34 cellular contexts compared by ENCODE assay signal in the genomic region with DNA sequence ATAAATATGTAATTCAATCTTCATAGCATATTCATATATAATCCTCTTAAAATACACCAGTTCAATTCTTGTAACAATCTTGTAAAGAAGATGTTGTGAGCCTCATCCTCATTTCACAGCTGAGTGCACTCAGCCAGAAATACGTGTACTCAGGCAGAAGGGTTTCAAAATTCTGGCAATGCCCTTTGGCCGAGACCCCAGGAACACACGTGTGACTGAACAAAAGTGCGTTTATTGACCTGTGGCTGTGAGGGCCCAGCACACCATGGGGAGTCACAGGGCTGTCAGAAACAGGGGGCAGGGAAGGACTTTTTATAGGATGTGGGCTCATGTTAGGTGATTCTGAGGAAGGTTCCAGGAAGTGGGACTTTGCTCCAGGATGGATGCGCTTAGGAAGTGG. TPM values are rescaled to one million over a fixed set of nuclear protein-coding genes. Genes with fewer than 3 reads are reported as not detected.
A peak's percentile ranks its signal among the peaks of the same experiment; 100 is the strongest.
DNase-seq lines count a peak whose midpoint lies in the region; ATAC-seq lines count a peak whose summit lies in the region.
"Had no signal": no experiment of that assay in that cellular context is flagged by ENCODE, and none has a peak within 500 bp of the region (broad histone marks: within the 10 kb centered on the region; RNA-seq: fewer than 3 reads in every experiment).

No MANE protein-coding gene starts in this region.

- H3K4me3 Mint-ChIP-seq in activated CD4-positive, alpha-beta T cell treated with anti-CD3 and anti-CD28 coated beads for 36 hours: no peak overlapping the region
- H3K4me3 Mint-ChIP-seq: activated CD8-positive, alpha-beta memory T cell treated with anti-CD3 and anti-CD28 coated beads, Interleukin-2, amount 10 ng/mL, durations not matched to agents 7 days and 5 days; activated T-helper 1 cell treated with anti-CD3 and anti-CD28 coated beads, Interleukin-12 subunit alpha, Interleukin-12 subunit beta, Interleukin-2, Interleukin-4 antibody, amounts not matched to agents 30 ng/mL and 10 ng/mL and 1 ng/mL, durations not matched to agents 14 hours and 24 hours and 36 hours; endodermal cell; stimulated activated naive CD8-positive, alpha-beta T cell treated with anti-CD3 and anti-CD28 coated beads, Interleukin-15, Interleukin-2, amounts not matched to agents 100 ng/mL and 50 ng/mL, for 24 hours had no signal

- H3K27ac ChIP-seq in right cardiac atrium (ENCODE audit: low read length): peak overlapping the region; percentile 26
- peak overlapping the region; percentile 14 for H3K27ac ChIP-seq in effector memory CD4-positive, alpha-beta T cell (ENCODE audit: insufficient read depth, low read length, poor library complexity, severe bottlenecking)
- H3K27ac ChIP-seq: cardiac muscle cell, colonic mucosa, esophagus muscularis mucosa, right lobe of liver, testis had no signal

- no peaks in the 10 kb centered on the region for H3K27me3 Mint-ChIP-seq in activated CD4-positive, alpha-beta T cell treated with anti-CD3 and anti-CD28 coated beads for 36 hours
- H3K27me3 Mint-ChIP-seq: activated CD8-positive, alpha-beta memory T cell treated with anti-CD3 and anti-CD28 coated beads, Interleukin-2, amount 10 ng/mL, durations not matched to agents 7 days and 5 days; stimulated activated naive CD8-positive, alpha-beta T cell treated with anti-CD3 and anti-CD28 coated beads, Interleukin-15, Interleukin-2, amounts not matched to agents 100 ng/mL and 50 ng/mL, for 24 hours had no signal

- POLR2A ChIA-PET in activated CD4-positive, alpha-beta T cell treated with anti-CD3 and anti-CD28 coated beads for 36 hours (lab: Charles Lee): no interaction called here

- CTCF ChIA-PET in activated CD4-positive, alpha-beta T cell treated with anti-CD3 and anti-CD28 coated beads for 36 hours (lab: Charles Lee): interaction anchor here (0.6 kb wide), 1 partner anchor 251 kb away, joined by 3 read pairs; no protein-coding TSS in a partner anchor

- 62% methylated on average over 5 of the region's 5 CpGs for WGBS in right cardiac atrium

- H3K36me3 Mint-ChIP-seq in activated CD4-positive, alpha-beta T cell treated with anti-CD3 and anti-CD28 coated beads for 36 hours (ENCODE audit: low read depth): peaks cover 62% of the 10 kb centered on the region

- peaks cover 2% of the 10 kb centered on the region for H3K9me3 Mint-ChIP-seq in activated CD4-positive, alpha-beta T cell treated with anti-CD3 and anti-CD28 coated beads for 36 hours (ENCODE audit: low read depth)
- H3K9me3 Mint-ChIP-seq: endodermal cell; stimulated activated naive CD8-positive, alpha-beta T cell treated with anti-CD3 and anti-CD28 coated beads, Interleukin-15, Interleukin-2, amounts not matched to agents 100 ng/mL and 50 ng/mL, for 24 hours had no signal

- intact Hi-C loops in activated CD4-positive, alpha-beta T cell treated with anti-CD3 and anti-CD28 coated beads for 36 hours (cut with DNase I, micrococcal nuclease): no loop called here
- intact Hi-C loops in right cardiac atrium (cut with DNase I): no loop called here
- intact Hi-C loops in cardiac septum (cut with DNase I): no loop called here

- DNase-seq in activated CD4-positive, alpha-beta T cell treated with anti-CD3 and anti-CD28 coated beads for 36 hours: no peak
- DNase-seq in activated CD4-positive, alpha-beta T cell treated with anti-CD3 and anti-CD28 coated beads for 4 hours: no peak
- no peak for DNase-seq in right cardiac atrium
- DNase-seq in cardiac septum (ENCODE audit: low spot score): no peak
- DNase-seq in effector memory CD4-positive, alpha-beta T cell: no peak
- DNase-seq in NCI-H2107 (lab: John Stamatoyannopoulos, UW): no peak
- DNase-seq in COLO668 (lab: John Stamatoyannopoulos, UW; ENCODE audit: unreplicated experiment): no peak
- no peak for DNase-seq in dermis blood vessel endothelial cell
- DNase-seq: activated CD8-positive, alpha-beta memory T cell treated with anti-CD3 and anti-CD28 coated beads, Interleukin-2, amount 10 ng/mL, durations not matched to agents 7 days and 5 days; colonic mucosa; EL; endodermal cell; foreskin fibroblast; islet precursor cell; NCI-H1105 treated with DMSO at 0.1 percent for 48 hours; NCI-H187 treated with DMSO at 0.1 percent for 48 hours; NCI-H2171 treated with DMSO at 0.1 percent for 48 hours; NCI-H510A treated with DMSO at 0.1 percent for 48 hours; NK-92 treated with Interleukin-12 subunit alpha and Interleukin-12 subunit beta, amount 100 ng/mL, for 24 hours; nucleus accumbens; right lobe of liver; spleen; stimulated activated CD4-positive, alpha-beta T cell treated with anti-CD3 and anti-CD28 coated beads, Interleukin-2, amount 100 ng/mL, for 24 hours; testis had no signal

- H3K4me1 Mint-ChIP-seq in activated CD4-positive, alpha-beta T cell treated with anti-CD3 and anti-CD28 coated beads for 36 hours: peaks cover 73% of the 10 kb centered on the region
- H3K4me1 Mint-ChIP-seq: endodermal cell had no signal

- H3K9me3 ChIP-seq in right cardiac atrium (ENCODE audit: control insufficient read depth, low read length): no peaks in the 10 kb centered on the region
- H3K9me3 ChIP-seq in effector memory CD4-positive, alpha-beta T cell (ENCODE audit: control insufficient read depth, low read length): no peaks in the 10 kb centered on the region
- H3K9me3 ChIP-seq: colonic mucosa, esophagus muscularis mucosa, right lobe of liver, spleen, testis had no signal

- H3K27ac Mint-ChIP-seq in activated CD4-positive, alpha-beta T cell treated with anti-CD3 and anti-CD28 coated beads for 36 hours: peak overlapping the region; percentile 23
- H3K27ac Mint-ChIP-seq: activated CD8-positive, alpha-beta memory T cell treated with anti-CD3 and anti-CD28 coated beads, Interleukin-2, amount 10 ng/mL, durations not matched to agents 7 days and 5 days; activated T-helper 1 cell treated with anti-CD3 and anti-CD28 coated beads, Interleukin-12 subunit alpha, Interleukin-12 subunit beta, Interleukin-2, Interleukin-4 antibody, amounts not matched to agents 30 ng/mL and 10 ng/mL and 1 ng/mL, durations not matched to agents 14 hours and 24 hours and 36 hours; endodermal cell; progenitor cell of endocrine pancreas; stimulated activated naive CD8-positive, alpha-beta T cell treated with anti-CD3 and anti-CD28 coated beads, Interleukin-15, Interleukin-2, amounts not matched to agents 100 ng/mL and 50 ng/mL, for 24 hours had no signal

- H3K36me3 ChIP-seq in effector memory CD4-positive, alpha-beta T cell (ENCODE audit: control insufficient read depth, insufficient read depth, low read length): peaks cover 61% of the 10 kb centered on the region
- H3K36me3 ChIP-seq: cardiac muscle cell, colonic mucosa, right lobe of liver had no signal

- peaks cover 2% of the 10 kb centered on the region for H3K4me1 ChIP-seq in right cardiac atrium (ENCODE audit: control insufficient read depth, insufficient read depth, low read length)
- peaks cover 36% of the 10 kb centered on the region for H3K4me1 ChIP-seq in effector memory CD4-positive, alpha-beta T cell (ENCODE audit: control insufficient read depth, insufficient read depth, low read length, poor library complexity, severe bottlenecking)
- H3K4me1 ChIP-seq: colonic mucosa, right lobe of liver, testis had no signal

- no peak for ATAC-seq in activated CD4-positive, alpha-beta T cell treated with anti-CD3 and anti-CD28 coated beads for 36 hours
- no peak for ATAC-seq in right cardiac atrium
- ATAC-seq: activated CD8-positive, alpha-beta memory T cell treated with anti-CD3 and anti-CD28 coated beads, Interleukin-2, amount 10 ng/mL, durations not matched to agents 7 days and 5 days; K562 had no signal

- no peaks in the 10 kb centered on the region for H3K27me3 ChIP-seq in right cardiac atrium (ENCODE audit: control insufficient read depth, insufficient read depth)
- no peaks in the 10 kb centered on the region for H3K27me3 ChIP-seq in effector memory CD4-positive, alpha-beta T cell (replicated peaks; ENCODE audit: control insufficient read depth, insufficient read depth, low read length, poor library complexity, severe bottlenecking)
- H3K27me3 ChIP-seq: colonic mucosa, right lobe of liver, spleen, testis had no signal

- no peak overlapping the region for H3K4me3 ChIP-seq in right cardiac atrium (ENCODE audit: low read length)
- no peak overlapping the region for H3K4me3 ChIP-seq in effector memory CD4-positive, alpha-beta T cell (ENCODE audit: insufficient read depth, low read depth, low read length, poor library complexity, severe bottlenecking)
- H3K4me3 ChIP-seq: cardiac muscle cell, colonic mucosa, esophagus muscularis mucosa, K562, right lobe of liver, spleen, testis had no signal

RNA-seq across cellular contexts. Expression of a gene that starts 21.5 kb away (rescaled TPM):
- 1 to 10 TPM; 7.7 to 9.6 TPM for total RNA-seq in activated CD4-positive, alpha-beta T cell treated with anti-CD3 and anti-CD28 coated beads for 36 hours
- total RNA-seq in right cardiac atrium: 10 to 100 TPM; 11.4 to 21.0 (median 12.4) TPM
- polyA plus RNA-seq in right cardiac atrium: 12.2 TPM
- 16.3 TPM for total RNA-seq in cardiac septum
- 157 and 178 TPM in 2 replicates for total RNA-seq in dermis blood vessel endothelial cell
- total RNA-seq: astrocyte, endodermal cell, H4, K562, M059J, myocyte, progenitor cell of endocrine pancreas had no signal
- polyA plus RNA-seq: cardiac muscle cell, K562 had no signal

RNA-seq across cellular contexts. Expression of a gene that starts 42.8 kb away (rescaled TPM):
- 10 to 100 TPM; 34.5 to 36.9 TPM for total RNA-seq in activated CD4-positive, alpha-beta T cell treated with anti-CD3 and anti-CD28 coated beads for 36 hours
- total RNA-seq in right cardiac atrium: 10 to 100 TPM; 13.7 to 25.5 (median 14.0) TPM
- polyA plus RNA-seq in right cardiac atrium: 36.1 TPM
- 13.0 TPM for total RNA-seq in cardiac septum
- 111 and 145 TPM in 2 replicates for total RNA-seq in dermis blood vessel endothelial cell
- total RNA-seq: astrocyte, cardiac muscle cell, endodermal cell, H4, M059J, myocyte, progenitor cell of endocrine pancreas had no signal
- polyA plus RNA-seq: cardiac muscle cell, K562 had no signal
